14 cellular contexts compared by ENCODE assay signal in the genomic region with DNA sequence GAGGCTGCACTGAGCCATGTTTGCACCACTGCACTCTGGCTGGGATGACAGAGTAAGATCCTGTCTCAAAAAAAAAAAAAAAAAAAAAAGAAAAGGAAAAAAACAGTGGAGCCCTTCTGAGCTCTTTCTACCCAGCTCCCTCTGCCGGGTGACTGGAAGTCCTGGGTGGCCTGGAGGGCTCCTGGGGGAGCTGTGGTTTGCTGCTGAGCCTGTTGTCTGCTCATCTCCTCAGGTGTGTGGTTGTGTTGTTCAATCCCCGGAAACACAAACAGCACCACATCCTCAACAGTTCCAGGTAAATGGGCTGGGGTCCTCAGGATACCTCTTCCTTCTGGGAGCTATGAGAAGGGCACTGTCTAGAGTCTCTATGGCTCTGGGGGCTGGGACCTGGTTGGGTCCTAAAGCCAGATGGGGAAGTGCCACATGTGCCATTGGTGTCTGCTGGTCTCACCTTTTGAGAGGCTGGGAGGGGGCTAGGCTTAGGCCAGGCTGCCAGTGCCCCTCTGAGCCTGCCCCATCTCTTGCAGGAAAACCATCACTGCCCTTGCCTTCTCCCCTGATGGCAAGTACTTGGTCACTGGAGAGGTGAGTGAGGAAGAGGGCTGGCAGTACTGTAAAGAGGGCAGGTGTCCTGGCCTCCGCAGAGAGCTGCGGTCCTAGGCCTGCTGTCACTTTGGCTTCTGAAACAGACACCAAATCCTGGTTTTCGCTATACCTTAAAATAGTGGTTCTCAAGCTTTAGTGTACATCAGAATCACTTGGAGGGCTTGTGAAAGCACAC. TPM values are rescaled to one million over a fixed set of nuclear protein-coding genes. Genes with fewer than 3 reads are reported as not detected.
DNase-seq lines count a peak whose midpoint lies in the region; ATAC-seq and TF ChIP-seq lines count a peak whose summit lies in the region.
"Had no signal": no experiment of that assay in that cellular context is flagged by ENCODE, and none has a peak within 500 bp of the region (broad histone marks: within the 10 kb centered on the region; RNA-seq: fewer than 3 reads in every experiment).

No MANE protein-coding gene starts in this region.

- no peaks in the 10 kb centered on the region for H3K9me3 Mint-ChIP-seq in CD4-positive, CD25-positive, alpha-beta regulatory T cell
- H3K9me3 Mint-ChIP-seq in Calu3 (ENCODE audit: low read depth, unreplicated experiment): no peaks in the 10 kb centered on the region

- H3K36me3 Mint-ChIP-seq in CD4-positive, CD25-positive, alpha-beta regulatory T cell: peaks cover 17% of the 10 kb centered on the region
- H3K36me3 Mint-ChIP-seq in Calu3 (ENCODE audit: insufficient read depth, unreplicated experiment): no peaks in the 10 kb centered on the region

- H3K27ac Mint-ChIP-seq in CD4-positive, CD25-positive, alpha-beta regulatory T cell: peak overlapping the region in 2 of 3 donors; percentile 29 to 56
- H3K27ac Mint-ChIP-seq in Calu3 (ENCODE audit: unreplicated experiment): no peak overlapping the region

- H3K27me3 ChIP-seq in CD4-positive, CD25-positive, alpha-beta regulatory T cell (ENCODE audit: control insufficient read depth, insufficient read depth, low read length): no peaks in the 10 kb centered on the region
- H3K27me3 ChIP-seq in GM06990 (replicated peaks; ENCODE audit: control insufficient read depth, insufficient read depth, low read length): no peaks in the 10 kb centered on the region
- no peaks in the 10 kb centered on the region for H3K27me3 ChIP-seq in RWPE2 (ENCODE audit: insufficient read depth, poor library complexity, severe bottlenecking)
- H3K27me3 ChIP-seq in layer of hippocampus (ENCODE audit: control insufficient read depth, insufficient read depth, low read length): no peaks in the 10 kb centered on the region
- H3K27me3 ChIP-seq: gastrocnemius medialis, neutrophil, sigmoid colon had no signal

- intact Hi-C loops in Calu3 (cut with micrococcal nuclease; ENCODE audit: unreplicated experiment): loop anchor here (1.0 to 10.0 kb wide), 3 partner anchors 39 to 209 kb away; no protein-coding TSS in a partner anchor

- H3K4me1 Mint-ChIP-seq in CD4-positive, CD25-positive, alpha-beta regulatory T cell: peaks cover 0 to 17% (median 10%) of the 10 kb centered on the region in 4 donors
- no peaks in the 10 kb centered on the region for H3K4me1 Mint-ChIP-seq in Calu3 (ENCODE audit: low read depth, unreplicated experiment)

- H3K4me1 ChIP-seq in CD4-positive, CD25-positive, alpha-beta regulatory T cell (ENCODE audit: control insufficient read depth, insufficient read depth, low read length, poor library complexity, severe bottlenecking): peaks cover 9% of the 10 kb centered on the region
- peaks cover 16% of the 10 kb centered on the region for H3K4me1 ChIP-seq in RWPE2 (ENCODE audit: insufficient read depth, poor library complexity, severe bottlenecking)
- H3K4me1 ChIP-seq: gastrocnemius medialis had no signal

- no peak overlapping the region for H3K4me3 ChIP-seq in CD4-positive, CD25-positive, alpha-beta regulatory T cell (ENCODE audit: low read depth, low read length)
- no peak overlapping the region for H3K4me3 ChIP-seq in GM06990 (replicated peaks; ENCODE audit: low read depth, low read length)
- no peak overlapping the region for H3K4me3 ChIP-seq in RWPE2 (ENCODE audit: severe bottlenecking)
- H3K4me3 ChIP-seq: gastrocnemius medialis, sigmoid colon had no signal

- DNase-seq in CD4-positive, CD25-positive, alpha-beta regulatory T cell: no peak
- DNase-seq in GM06990 (ENCODE audit: extremely low read depth, insufficient read length): no peak
- DNase-seq in RWPE2 (ENCODE audit: low spot score): no peak
- no peak for DNase-seq in stimulated activated CD4-positive, alpha-beta T cell treated with anti-CD3 and anti-CD28 coated beads, Interleukin-4, amount 100 ng/mL, for 4 hours
- no peak for DNase-seq in MV-4-11 (lab: John Stamatoyannopoulos, UW)
- DNase-seq in Calu3: no peak
- DNase-seq in NCI-H510A treated with DMSO at 0.1 percent for 48 hours (lab: John Stamatoyannopoulos, UW): no peak
- DNase-seq: SIG-M5 had no signal

- no peak overlapping the region for H3K4me3 Mint-ChIP-seq in CD4-positive, CD25-positive, alpha-beta regulatory T cell
- no peak overlapping the region for H3K4me3 Mint-ChIP-seq in Calu3 (ENCODE audit: low read depth, unreplicated experiment)
- H3K4me3 Mint-ChIP-seq: activated naive CD8-positive, alpha-beta T cell had no signal

- H3K27me3 Mint-ChIP-seq in CD4-positive, CD25-positive, alpha-beta regulatory T cell: no peaks in the 10 kb centered on the region
- no peaks in the 10 kb centered on the region for H3K27me3 Mint-ChIP-seq in Calu3 (ENCODE audit: unreplicated experiment)
- H3K27me3 Mint-ChIP-seq: activated naive CD8-positive, alpha-beta T cell had no signal

- no peak for ATAC-seq in CD4-positive, CD25-positive, alpha-beta regulatory T cell (ENCODE audit: low read depth in 2 of 2)
- ATAC-seq in RWPE2 (ENCODE audit: low read depth): no peak

- CTCF ChIA-PET in Calu3 (lab: Charles Lee): interaction anchor here (0.6 to 2.3 kb wide), 6 partner anchors 11 to 588 kb away, joined by 3 to 15 read pairs (median 4); partner anchors contain the start of gene MAPKBP1

- H3K36me3 ChIP-seq in CD4-positive, CD25-positive, alpha-beta regulatory T cell (ENCODE audit: control insufficient read depth, insufficient read depth, low read length): peaks cover 22% of the 10 kb centered on the region
- H3K36me3 ChIP-seq in GM06990 (ENCODE audit: control insufficient read depth, insufficient read depth, low read length) (peaks cover 5% of the 10 kb centered on the region), RWPE2 (ENCODE audit: low read depth) (peaks cover 64% of the 10 kb centered on the region)

- H3K27ac ChIP-seq in CD4-positive, CD25-positive, alpha-beta regulatory T cell (ENCODE audit: insufficient read depth, low read length, poor library complexity, severe bottlenecking): no peak overlapping the region
- H3K27ac ChIP-seq in RWPE2 (ENCODE audit: poor library complexity, severe bottlenecking): peak overlapping the region; percentile 23
- peak overlapping the region; percentile 36 for H3K27ac ChIP-seq in layer of hippocampus (ENCODE audit: low read depth, low read length)
- H3K27ac ChIP-seq: gastrocnemius medialis, HL-60, neutrophil, sigmoid colon had no signal

- TF ChIP-seq CTCF in GM06990 (IDR thresholded peaks at IDR 0.05; ENCODE audit: insufficient read depth, low read length, poor library complexity, severe bottlenecking): peak; percentile 2
- TF ChIP-seq CTCF in RWPE2 (IDR thresholded peaks at IDR 0.05; ENCODE audit: poor library complexity, severe bottlenecking): no peak
- TF ChIP-seq CTCF in Calu3 (IDR thresholded peaks at IDR 0.05; ENCODE audit: unreplicated experiment): no peak

- no peaks in the 10 kb centered on the region for H3K9me3 ChIP-seq in CD4-positive, CD25-positive, alpha-beta regulatory T cell (ENCODE audit: control insufficient read depth in 2 of 2, low read length in 2 of 2)
- no peaks in the 10 kb centered on the region for H3K9me3 ChIP-seq in RWPE2 (ENCODE audit: severe bottlenecking)
- H3K9me3 ChIP-seq: gastrocnemius medialis, neutrophil, sigmoid colon had no signal

- BruUV-seq in Calu3 (replicated peaks; lab: Mats Ljungman, UMichigan): no TSS peak

RNA-seq across cellular contexts. Expression of gene JMJD7, which starts 17.1 kb away (rescaled TPM):
- total RNA-seq in CD4-positive, CD25-positive, alpha-beta regulatory T cell: 42.2 TPM
- polyA plus RNA-seq in CD4-positive, CD25-positive, alpha-beta regulatory T cell: 10 to 100 TPM; 17.0 to 26.1 (median 24.5) TPM
- total RNA-seq in Calu3 (2022): 9.4 and 9.7 TPM in 2 replicates

RNA-seq across cellular contexts. Expression of gene PLA2G4B, which starts 27.8 kb away (rescaled TPM):
- total RNA-seq in CD4-positive, CD25-positive, alpha-beta regulatory T cell: 30.1 TPM
- 1 to 10 TPM in 2 of 4 donors, under 1 TPM in 2; 0.42 to 3.4 (median 1.4) TPM for polyA plus RNA-seq in CD4-positive, CD25-positive, alpha-beta regulatory T cell
- total RNA-seq in Calu3 (2022): 4.1 and 6.8 TPM in 2 replicates

RNA-seq across cellular contexts. Expression of gene MAPKBP1, which starts 36.6 kb away (rescaled TPM):
- total RNA-seq in CD4-positive, CD25-positive, alpha-beta regulatory T cell: 40.4 TPM
- 1 to 10 TPM; 1.9 to 3.1 (median 2.6) TPM for polyA plus RNA-seq in CD4-positive, CD25-positive, alpha-beta regulatory T cell
- total RNA-seq in Calu3 (2022): 9.9 and 11.3 TPM in 2 replicates
